ENCODE assay signal across 8 cellular contexts in the genomic region with DNA sequence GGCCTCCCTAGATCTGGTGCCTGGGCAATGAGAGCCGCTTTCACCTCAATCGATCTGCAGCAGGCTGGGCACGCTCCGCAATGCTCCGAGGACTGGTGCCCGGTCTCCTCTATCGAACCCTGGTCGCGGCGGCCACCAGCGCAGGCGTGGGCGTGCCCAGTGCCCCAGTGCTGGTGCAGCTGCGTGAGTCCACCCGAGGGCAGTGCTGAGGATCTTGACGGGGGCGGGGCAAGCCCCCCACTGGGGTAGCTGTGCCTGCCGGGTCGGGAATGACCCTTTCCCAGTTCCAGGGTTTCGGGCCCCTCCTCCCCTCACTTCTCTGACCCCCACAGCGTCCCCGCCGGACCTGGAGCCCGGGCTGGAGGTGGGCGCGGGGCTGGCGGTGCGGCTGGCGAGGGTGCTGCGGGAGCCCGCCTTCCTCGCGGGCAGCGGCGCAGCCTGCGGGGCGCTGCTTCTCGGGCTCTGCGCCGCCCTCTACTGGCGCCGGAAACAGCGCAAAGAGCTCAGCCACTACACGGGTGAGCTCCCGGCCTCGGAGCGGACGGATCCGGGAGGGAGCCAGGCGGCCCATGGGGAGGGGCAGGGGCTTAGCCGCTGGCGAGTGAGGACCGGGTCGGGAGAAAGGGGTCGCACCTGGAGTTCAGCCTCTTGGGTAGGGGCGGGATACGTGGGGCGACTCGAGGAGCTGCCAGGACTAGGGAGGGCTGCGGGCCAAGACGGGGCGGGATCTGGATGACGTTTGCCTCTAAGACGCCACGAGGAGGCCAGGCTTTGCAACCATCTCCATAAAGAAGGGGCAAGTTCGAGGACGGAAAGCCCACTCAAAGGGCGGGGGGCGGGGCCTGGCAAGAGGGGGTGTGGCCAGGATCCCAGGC. TPM values are rescaled to one million over a fixed set of nuclear protein-coding genes. Genes with fewer than 3 reads are reported as not detected.
DNase-seq lines count a peak whose midpoint lies in the region; ATAC-seq and TF ChIP-seq lines count a peak whose summit lies in the region.

No MANE protein-coding gene starts in this region.

- no peak for TF ChIP-seq EP300 in esophagus muscularis mucosa (IDR thresholded peaks at IDR 0.05)

- POLR2A ChIA-PET in CD8-positive, alpha-beta memory T cell (lab: Charles Lee): interaction anchor here (0.9 to 1.2 kb wide), 5 partner anchors 10 to 253 kb away, joined by 3 to 17 read pairs (median 4); a partner anchor contains a TSS

- no peaks in the 10 kb centered on the region for H3K36me3 ChIP-seq in CD8-positive, alpha-beta memory T cell (ENCODE audit: insufficient read depth, low read length)
- H3K36me3 ChIP-seq in esophagus muscularis mucosa: no peaks in the 10 kb centered on the region
- no peaks in the 10 kb centered on the region for H3K36me3 ChIP-seq in muscle layer of duodenum (ENCODE audit: control insufficient read depth in 1 of 2, insufficient read depth in 2 of 2, low read length in 2 of 2)

- no peaks in the 10 kb centered on the region for H3K9me3 ChIP-seq in CD8-positive, alpha-beta memory T cell (ENCODE audit: low read length)
- H3K9me3 ChIP-seq in esophagus muscularis mucosa (no peaks in the 10 kb centered on the region), muscle layer of duodenum (ENCODE audit: control insufficient read depth in 1 of 2, low read length in 2 of 2) (no peaks in the 10 kb centered on the region)

- WGBS in esophagus muscularis mucosa: 2% methylated on average over 40 of the region's 69 CpGs

- peak overlapping the region; percentile 59 for H3K27ac ChIP-seq in CD8-positive, alpha-beta memory T cell (ENCODE audit: low read depth, low read length)
- H3K27ac ChIP-seq in esophagus muscularis mucosa (replicated peaks in 1 of 4): peak overlapping the region; percentile 86 to 92 (median 90)
- peak overlapping the region; percentile 16 for H3K27ac ChIP-seq in muscle layer of duodenum (ENCODE audit: low read length)

- peaks cover 0 to 2% (median 0%) of the 10 kb centered on the region in 3 donors for H3K36me3 Mint-ChIP-seq in CD8-positive, alpha-beta memory T cell

- no peak for TF ChIP-seq POLR2A in esophagus muscularis mucosa (IDR thresholded peaks at IDR 0.05; ENCODE audit: low read depth)

- H3K27ac Mint-ChIP-seq in CD8-positive, alpha-beta memory T cell: peak overlapping the region; percentile 68 to 98 (median 92)

- DNase-seq in CD8-positive, alpha-beta memory T cell: peak; percentile 62 to 84 (median 75)
- peak; percentile 88 for DNase-seq in HK-2 (ENCODE audit: unreplicated experiment)
- peak; percentile 97 for DNase-seq in OCI-M1 (lab: John Stamatoyannopoulos, UW)
- DNase-seq in activated T-cell treated with anti-CD3 and anti-CD28 coated beads, Interleukin-2, amount 50 U/mL, for 1 hour: peak; percentile 84
- peak; percentile 98 for DNase-seq in esophagus muscularis mucosa (ENCODE audit: extremely low spot score)
- peak; percentile 37 to 49 for DNase-seq in stimulated activated CD8-positive, alpha-beta memory T cell treated with anti-CD3 and anti-CD28 coated beads, Interleukin-7, amount 100 ng/mL, for 1 hour (ENCODE audit: low read depth in 2 of 2)

- peaks cover 16% of the 10 kb centered on the region for H3K4me1 ChIP-seq in CD8-positive, alpha-beta memory T cell (ENCODE audit: insufficient read depth, low read length)
- peaks cover 17 to 30% (median 27%) of the 10 kb centered on the region in 4 donors for H3K4me1 ChIP-seq in esophagus muscularis mucosa
- peaks cover 0 to 10% of the 10 kb centered on the region in 2 donors for H3K4me1 ChIP-seq in muscle layer of duodenum (ENCODE audit: control insufficient read depth in 1 of 2, insufficient read depth in 2 of 2, low read length in 2 of 2)

- ATAC-seq in GM19455 (IDR thresholded peaks at IDR 0.05; ENCODE audit: unreplicated experiment): peak; percentile 92

- CTCF ChIA-PET in CD8-positive, alpha-beta memory T cell (lab: Charles Lee): interaction anchor here (0.6 to 2.9 kb wide), 37 partner anchors 9 to 266 kb away, joined by 3 to 21 read pairs (median 4); a partner anchor contains a TSS

- peak overlapping the region; percentile 87 to 97 (median 92) for H3K4me3 Mint-ChIP-seq in CD8-positive, alpha-beta memory T cell

- H3K9me3 Mint-ChIP-seq in CD8-positive, alpha-beta memory T cell: no peaks in the 10 kb centered on the region

- peaks cover 3% of the 10 kb centered on the region for H3K27me3 ChIP-seq in CD8-positive, alpha-beta memory T cell (ENCODE audit: insufficient read depth, low read length, poor library complexity, severe bottlenecking)
- peaks cover 0 to 35% (median 3%) of the 10 kb centered on the region in 4 donors for H3K27me3 ChIP-seq in esophagus muscularis mucosa
- H3K27me3 ChIP-seq in muscle layer of duodenum (ENCODE audit: low read depth, low read length): peaks cover 10% of the 10 kb centered on the region

- H3K4me3 ChIP-seq in CD8-positive, alpha-beta memory T cell (ENCODE audit: low read length): peak overlapping the region; percentile 84
- H3K4me3 ChIP-seq in esophagus muscularis mucosa (peak overlapping the region; percentile 58 to 83 (median 72)), muscle layer of duodenum (ENCODE audit: low read depth in 1 of 2, low read length in 2 of 2) (peak overlapping the region; percentile 59 to 78)

- peaks cover 27 to 41% of the 10 kb centered on the region in 2 donors for H3K27me3 Mint-ChIP-seq in CD8-positive, alpha-beta memory T cell

- H3K4me1 Mint-ChIP-seq in CD8-positive, alpha-beta memory T cell: peaks cover 14 to 26% (median 21%) of the 10 kb centered on the region in 3 donors

- peak; percentile 71 to 76 (median 75) for TF ChIP-seq CTCF in esophagus muscularis mucosa (IDR thresholded peaks at IDR 0.05)

- intact Hi-C loops in esophagus muscularis mucosa (cut with DNase I): loop anchor here (5.0 kb wide), 1 partner anchor 76 kb away; a partner anchor contains a TSS

RNA-seq across cellular contexts. Expression of a gene that starts 10.9 kb away (rescaled TPM):
- 1 to 10 TPM; 7.7 to 9.4 TPM for total RNA-seq in CD8-positive, alpha-beta memory T cell
- 2.2 TPM for polyA plus RNA-seq in CD8-positive, alpha-beta memory T cell
- 10 to 100 TPM in 1 of 4 donors, 1 to 10 TPM in 3; 5.0 to 10.8 (median 8.5) TPM for total RNA-seq in esophagus muscularis mucosa

RNA-seq across cellular contexts. Expression of a gene that starts 21.5 kb away (rescaled TPM):
- not detected for total RNA-seq in CD8-positive, alpha-beta memory T cell
- not detected for polyA plus RNA-seq in CD8-positive, alpha-beta memory T cell
- 10 to 100 TPM; 16.2 to 49.8 (median 36.7) TPM for total RNA-seq in esophagus muscularis mucosa

RNA-seq across cellular contexts. Expression of a gene that starts 42.9 kb away (rescaled TPM):
- total RNA-seq in CD8-positive, alpha-beta memory T cell: not detected
- not detected for polyA plus RNA-seq in CD8-positive, alpha-beta memory T cell
- total RNA-seq in esophagus muscularis mucosa: not detected

RNA-seq across cellular contexts. Expression of a gene that starts 59.7 kb away (rescaled TPM):
- not detected for total RNA-seq in CD8-positive, alpha-beta memory T cell
- not detected for polyA plus RNA-seq in CD8-positive, alpha-beta memory T cell
- 1 to 10 TPM in 3 of 4 donors, under 1 TPM in 1; 0.42 to 2.1 (median 1.1) TPM for total RNA-seq in esophagus muscularis mucosa

Comparison
In these comparisons a context has a peak if more than half of its experiments do, and no peak if none do; other contexts are left out.
1. Peak in every context shown above with its lines: DNase-seq, ATAC-seq, H3K4me3 ChIP-seq and H3K27ac ChIP-seq.
2. DNase-seq: peak in every context shown above with its lines; median percentile 98 in esophagus muscularis mucosa; 97 in OCI-M1; 88 in HK-2; 84 in activated T-cell treated with anti-CD3 and anti-CD28 coated beads, Interleukin-2, amount 50 U/mL, for 1 hour; 75 in CD8-positive, alpha-beta memory T cell; 43 in stimulated activated CD8-positive, alpha-beta memory T cell treated with anti-CD3 and anti-CD28 coated beads, Interleukin-7, amount 100 ng/mL, for 1 hour.
3. H3K27ac ChIP-seq: peak in every context shown above with its lines; median percentile 90 in esophagus muscularis mucosa; 59 in CD8-positive, alpha-beta memory T cell; 16 in muscle layer of duodenum.
4. RNA of a gene that starts 21.5 kb away (total RNA-seq): 16.2 to 49.8 TPM in esophagus muscularis mucosa; not detected in CD8-positive, alpha-beta memory T cell; every median in the first group is over 10 times any median in the second.